In the genomic region with DNA sequence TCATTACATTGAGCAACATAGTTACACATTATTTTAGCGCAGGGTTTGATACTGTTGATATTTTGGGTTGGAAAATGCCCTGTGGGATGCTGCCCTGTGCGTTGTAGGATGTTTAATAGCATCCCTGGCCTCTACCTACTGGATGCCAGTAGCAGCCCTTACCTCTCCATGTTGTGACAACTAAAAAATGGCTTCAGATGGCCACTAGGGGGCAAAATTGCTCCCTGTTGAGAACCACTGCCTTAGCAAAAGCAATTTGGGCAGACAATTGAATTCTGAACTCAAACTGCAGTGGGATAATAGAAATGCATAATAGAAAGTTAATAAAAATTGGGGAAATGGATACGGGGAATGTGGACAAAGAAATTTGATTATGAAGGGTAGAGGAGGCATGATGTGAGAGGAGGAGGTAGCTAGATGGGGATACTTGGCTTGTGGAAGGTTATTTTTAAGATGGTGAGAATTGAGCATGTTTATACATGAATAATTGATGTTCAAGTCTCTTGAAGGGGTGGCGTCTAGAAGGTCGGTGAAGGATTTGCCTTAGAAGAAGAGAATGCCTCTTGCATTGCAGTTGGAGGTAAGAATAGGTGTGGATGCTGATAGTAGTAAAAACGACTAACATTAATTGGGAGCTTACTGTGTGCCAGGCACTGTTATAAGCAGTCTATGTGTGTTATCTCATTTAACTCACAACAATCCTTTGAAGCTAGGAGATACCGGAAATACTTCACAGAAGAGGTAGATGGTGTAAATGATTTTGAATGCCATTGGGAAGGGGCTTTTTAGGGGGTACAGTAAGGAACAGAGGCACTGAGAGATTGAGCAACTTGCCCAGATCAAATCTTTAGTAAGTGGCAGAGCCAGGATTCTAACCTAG, we compare ENCODE assay signal across 1 cellular context.
TF ChIP-seq lines count a peak whose summit lies in the region.

No MANE protein-coding gene starts in this region.

TF ChIP-seq in endothelial cell of umbilical vein, 7 proteins besides CTCF, POLR2A, EP300 and RAD21:
- TF ChIP-seq EZH2 (IDR thresholded peaks at IDR 0.05; ENCODE audit: borderline replicate concordance, low read depth, low read length, severe bottlenecking): no peak
- TF ChIP-seq GATA2 (IDR thresholded peaks at IDR 0.05; ENCODE audit: insufficient read depth, insufficient read length, low read depth, low read length): no peak
- TF ChIP-seq, protein P1, sequence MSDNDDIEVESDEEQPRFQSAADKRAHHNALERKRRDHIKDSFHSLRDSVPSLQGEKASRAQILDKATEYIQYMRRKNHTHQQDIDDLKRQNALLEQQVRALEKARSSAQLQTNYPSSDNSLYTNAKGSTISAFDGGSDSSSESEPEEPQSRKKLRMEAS (IDR thresholded peaks at IDR 0.05; ENCODE audit: insufficient read depth, insufficient read length): no peak
- TF ChIP-seq FOS (IDR thresholded peaks at IDR 0.05; ENCODE audit: borderline replicate concordance, insufficient read depth, low read length): no peak
- TF ChIP-seq JUN (IDR thresholded peaks at IDR 0.05; ENCODE audit: borderline replicate concordance, insufficient read depth, insufficient read length, low read depth): no peak
- TF ChIP-seq MYC (IDR thresholded peaks at IDR 0.05; ENCODE audit: low read depth, low read length): no peak
- TF ChIP-seq POLR2AphosphoS5 (IDR thresholded peaks at IDR 0.05; ENCODE audit: insufficient read depth, low read depth, low read length): no peak
